18 cellular contexts compared by ENCODE assay signal in genomic region chr7:146136357-146136875, GRCh38. TPM values are rescaled to one million over a fixed set of nuclear protein-coding genes. Genes with fewer than 3 reads are reported as not detected.
"Had no signal": no experiment of that assay in that cellular context is flagged by ENCODE, and none has a peak within 500 bp of the region (broad histone marks: within the 10 kb centered on the region; RNA-seq: fewer than 3 reads in every experiment).

No MANE protein-coding gene starts in this region.

- H2AFZ ChIP-seq: parathyroid adenoma had no signal

- H3K4me3 Mint-ChIP-seq: activated naive CD8-positive, alpha-beta T cell treated with anti-CD3 and anti-CD28 coated beads, Interleukin-2, amount 10 ng/mL, durations not matched to agents 7 days and 5 days; brain; naive B cell; stimulated activated effector memory CD8-positive, alpha-beta T cell treated with anti-CD3 and anti-CD28 coated beads, Interleukin-12 subunit alpha, Interleukin-12 subunit beta, amount 100 ng/mL, for 72 hours had no signal

- H3K9me3 ChIP-seq: neutrophil, thoracic aorta, upper lobe of right lung had no signal

- H3K36me3 Mint-ChIP-seq: activated naive CD8-positive, alpha-beta T cell treated with anti-CD3 and anti-CD28 coated beads, Interleukin-2, amount 10 ng/mL, durations not matched to agents 7 days and 5 days; brain; naive B cell; stimulated activated effector memory CD8-positive, alpha-beta T cell treated with anti-CD3 and anti-CD28 coated beads, Interleukin-12 subunit alpha, Interleukin-12 subunit beta, amount 100 ng/mL, for 72 hours had no signal

- H3K4me1 Mint-ChIP-seq: activated naive CD8-positive, alpha-beta T cell treated with anti-CD3 and anti-CD28 coated beads, Interleukin-2, amount 10 ng/mL, durations not matched to agents 7 days and 5 days; brain; naive B cell; stimulated activated effector memory CD8-positive, alpha-beta T cell treated with anti-CD3 and anti-CD28 coated beads, Interleukin-12 subunit alpha, Interleukin-12 subunit beta, amount 100 ng/mL, for 72 hours had no signal

- H3K27ac ChIP-seq: coronary artery, neutrophil, parathyroid adenoma, thoracic aorta, upper lobe of right lung had no signal

- H3K27ac Mint-ChIP-seq: activated naive CD8-positive, alpha-beta T cell treated with anti-CD3 and anti-CD28 coated beads, Interleukin-2, amount 10 ng/mL, durations not matched to agents 7 days and 5 days; brain; naive B cell; stimulated activated effector memory CD8-positive, alpha-beta T cell treated with anti-CD3 and anti-CD28 coated beads, Interleukin-12 subunit alpha, Interleukin-12 subunit beta, amount 100 ng/mL, for 72 hours had no signal

- H3K79me2 ChIP-seq: parathyroid adenoma had no signal

- ATAC-seq: activated CD4-positive, CD25-positive, alpha-beta regulatory T cell treated with anti-CD3 and anti-CD28 coated beads, Interleukin-2, amount 50 U/mL, for 24 hours; esophagus mucosa; left lobe of liver; stimulated activated effector memory CD8-positive, alpha-beta T cell treated with anti-CD3 and anti-CD28 coated beads, Interleukin-12 subunit alpha, Interleukin-12 subunit beta, amount 100 ng/mL, for 72 hours; upper lobe of right lung had no signal

- H3K9me3 Mint-ChIP-seq: activated naive CD8-positive, alpha-beta T cell treated with anti-CD3 and anti-CD28 coated beads, Interleukin-2, amount 10 ng/mL, durations not matched to agents 7 days and 5 days had no signal

- H3K27me3 ChIP-seq: neutrophil, upper lobe of right lung had no signal

- H3K4me1 ChIP-seq: parathyroid adenoma, upper lobe of right lung had no signal

- H3K4me3 ChIP-seq: coronary artery, thoracic aorta, upper lobe of right lung had no signal

- H3K36me3 ChIP-seq: neutrophil, thoracic aorta, upper lobe of right lung had no signal

- H3K27me3 Mint-ChIP-seq: activated naive CD8-positive, alpha-beta T cell treated with anti-CD3 and anti-CD28 coated beads, Interleukin-2, amount 10 ng/mL, durations not matched to agents 7 days and 5 days; brain; naive B cell had no signal

- H3K9ac ChIP-seq: parathyroid adenoma had no signal

- DNase-seq: activated CD4-positive, alpha-beta T cell treated with anti-CD3 and anti-CD28 coated beads, Interleukin-2, amount 50 U/mL, for 1 hour; activated naive CD4-positive, alpha-beta T cell; activated naive CD8-positive, alpha-beta T cell treated with anti-CD3 and anti-CD28 coated beads, Interleukin-2, amount 10 ng/mL, durations not matched to agents 7 days and 5 days; activated T-cell treated with anti-CD3 and anti-CD28 coated beads for 4 hours; central memory CD4-positive, alpha-beta T cell; mammary epithelial cell; naive B cell; upper lobe of right lung had no signal

RNA-seq across cellular contexts. Expression of gene CNTNAP2, which starts 19.8 kb away (rescaled TPM):
- total RNA-seq: activated CD8-positive, alpha-beta memory T cell treated with anti-CD3 and anti-CD28 coated beads for 36 hours; activated naive CD8-positive, alpha-beta T cell treated with anti-CD3 and anti-CD28 coated beads, Interleukin-2, amount 10 ng/mL, durations not matched to agents 7 days and 5 days; mammary epithelial cell; thoracic aorta had no signal
